In genomic region chr20:48722002-48722731, GRCh38 we compare ENCODE assay signal across 2 cellular contexts.
A peak's percentile ranks its signal among the peaks of the same experiment; 100 is the strongest.
TF ChIP-seq lines count a peak whose summit lies in the region.

No MANE protein-coding gene starts in this region.

TF ChIP-seq in A549, 52 proteins besides CTCF, POLR2A, EP300 and RAD21 (continued from another document):
- TF ChIP-seq, protein P1, sequence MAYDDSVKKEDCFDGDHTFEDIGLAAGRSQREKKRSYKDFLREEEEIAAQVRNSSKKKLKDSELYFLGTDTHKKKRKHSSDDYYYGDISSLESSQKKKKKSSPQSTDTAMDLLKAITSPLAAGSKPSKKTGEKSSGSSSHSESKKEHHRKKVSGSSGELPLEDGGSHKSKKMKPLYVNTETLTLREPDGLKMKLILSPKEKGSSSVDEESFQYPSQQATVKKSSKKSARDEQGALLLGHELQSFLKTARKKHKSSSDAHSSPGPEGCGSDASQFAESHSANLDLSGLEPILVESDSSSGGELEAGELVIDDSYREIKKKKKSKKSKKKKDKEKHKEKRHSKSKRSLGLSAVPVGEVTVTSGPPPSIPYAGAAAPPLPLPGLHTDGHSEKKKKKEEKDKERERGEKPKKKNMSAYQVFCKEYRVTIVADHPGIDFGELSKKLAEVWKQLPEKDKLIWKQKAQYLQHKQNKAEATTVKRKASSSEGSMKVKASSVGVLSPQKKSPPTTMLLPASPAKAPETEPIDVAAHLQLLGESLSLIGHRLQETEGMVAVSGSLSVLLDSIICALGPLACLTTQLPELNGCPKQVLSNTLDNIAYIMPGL (CRISPR knock-in tag; IDR thresholded peaks at IDR 0.05; ENCODE audit: borderline replicate concordance): no peak
- TF ChIP-seq KDM5A (IDR thresholded peaks at IDR 0.05): no peak
- TF ChIP-seq BHLHE40 (IDR thresholded peaks at IDR 0.05; ENCODE audit: low read depth, low read length): no peak
- no peak for TF ChIP-seq ZC3H11A (IDR thresholded peaks at IDR 0.05)

TF ChIP-seq in K562, 482 proteins besides CTCF, POLR2A, EP300 and RAD21 (continued from another document and continues in another):
- TF ChIP-seq SIRT6 (IDR thresholded peaks at IDR 0.05; ENCODE audit: low read depth, low read length) (no peak), POLR2AphosphoS2 (IDR thresholded peaks at IDR 0.05; ENCODE audit: low read length) (no peak), HES1 (IDR thresholded peaks at IDR 0.05; ENCODE audit: low read depth) (peak; percentile 81), SMARCE1 (IDR thresholded peaks at IDR 0.05) (peak; percentile 40; the same call in 1 of the 2 replicates), HCFC1 (IDR thresholded peaks at IDR 0.05; ENCODE audit: low read depth, low read length) (no peak), CEBPG (CRISPR knock-in tag; IDR thresholded peaks at IDR 0.05) (no peak), CEBPG (tag; conservative IDR thresholded peaks at IDR 0.05 in 1 of 2, IDR thresholded peaks at IDR 0.05 in 1 of 2) (peak; percentile 89 to 90), SAFB (IDR thresholded peaks at IDR 0.05; ENCODE audit: borderline replicate concordance, low read depth, low read length) (no peak), KHSRP (IDR thresholded peaks at IDR 0.05) (no peak), MTA3 (IDR thresholded peaks at IDR 0.05; ENCODE audit: borderline replicate concordance) (no peak), NR3C1 (CRISPR knock-in tag; IDR thresholded peaks at IDR 0.05) (no peak), BACH1 (tag; IDR thresholded peaks at IDR 0.05) (peak; percentile 53; the same call in 1 of the 2 replicates), CEBPB (tag; IDR thresholded peaks at IDR 0.05) (peak; percentile 95), ZBTB11 (CRISPR knock-in tag; IDR thresholded peaks at IDR 0.05) (peak in 1 of 3 experiments; percentile 11; a peak in 1 of 6 replicates), TCFL5 (CRISPR knock-in tag; conservative IDR thresholded peaks at IDR 0.05) (no peak), ZNF639 (CRISPR knock-in tag; conservative IDR thresholded peaks at IDR 0.05 in 1 of 2, IDR thresholded peaks at IDR 0.05 in 1 of 2) (peak in 1 of 2 experiments; percentile 46; a peak in 1 of 4 replicates), E2F6 (IDR thresholded peaks at IDR 0.05; ENCODE audit: borderline replicate concordance in 1 of 2, extremely low read depth in 1 of 2, insufficient read depth in 1 of 2, insufficient read length in 1 of 2, low read depth in 1 of 2, low read length in 1 of 2, poor library complexity in 1 of 2, severe bottlenecking in 1 of 2) (no peak), STAG1 (CRISPR knock-in tag; IDR thresholded peaks at IDR 0.05; ENCODE audit: borderline replicate concordance) (no peak), L3MBTL2 (IDR thresholded peaks at IDR 0.05) (0 out of 2 replicates have a peak, but pooled peaks have one; percentile 22), FOXM1 (IDR thresholded peaks at IDR 0.05; ENCODE audit: low read depth) (peak; percentile 57; the same call in 1 of the 2 replicates), FOXM1 (CRISPR knock-in tag; IDR thresholded peaks at IDR 0.05; ENCODE audit: low read depth) (no peak), TBP (optimal IDR thresholded peaks at IDR 0.05; ENCODE audit: low read depth, low read length) (no peak), NFE2 (IDR thresholded peaks at IDR 0.05; ENCODE audit: low read depth) (no peak), HNRNPK (IDR thresholded peaks at IDR 0.05; ENCODE audit: low read depth, low read length, poor library complexity, severe bottlenecking) (no peak), ZNF3 (CRISPR knock-in tag; IDR thresholded peaks at IDR 0.05) (no peak), ESRRA (IDR thresholded peaks at IDR 0.05; ENCODE audit: borderline replicate concordance, low read depth) (no peak), SRSF3 (IDR thresholded peaks at IDR 0.05; ENCODE audit: insufficient read depth, low read length) (no peak)
- TF ChIP-seq, protein P2, sequence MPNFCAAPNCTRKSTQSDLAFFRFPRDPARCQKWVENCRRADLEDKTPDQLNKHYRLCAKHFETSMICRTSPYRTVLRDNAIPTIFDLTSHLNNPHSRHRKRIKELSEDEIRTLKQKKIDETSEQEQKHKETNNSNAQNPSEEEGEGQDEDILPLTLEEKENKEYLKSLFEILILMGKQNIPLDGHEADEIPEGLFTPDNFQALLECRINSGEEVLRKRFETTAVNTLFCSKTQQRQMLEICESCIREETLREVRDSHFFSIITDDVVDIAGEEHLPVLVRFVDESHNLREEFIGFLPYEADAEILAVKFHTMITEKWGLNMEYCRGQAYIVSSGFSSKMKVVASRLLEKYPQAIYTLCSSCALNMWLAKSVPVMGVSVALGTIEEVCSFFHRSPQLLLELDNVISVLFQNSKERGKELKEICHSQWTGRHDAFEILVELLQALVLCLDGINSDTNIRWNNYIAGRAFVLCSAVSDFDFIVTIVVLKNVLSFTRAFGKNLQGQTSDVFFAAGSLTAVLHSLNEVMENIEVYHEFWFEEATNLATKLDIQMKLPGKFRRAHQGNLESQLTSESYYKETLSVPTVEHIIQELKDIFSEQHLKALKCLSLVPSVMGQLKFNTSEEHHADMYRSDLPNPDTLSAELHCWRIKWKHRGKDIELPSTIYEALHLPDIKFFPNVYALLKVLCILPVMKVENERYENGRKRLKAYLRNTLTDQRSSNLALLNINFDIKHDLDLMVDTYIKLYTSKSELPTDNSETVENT (CRISPR knock-in tag; IDR thresholded peaks at IDR 0.05): no peak
- TF ChIP-seq, protein P3, sequence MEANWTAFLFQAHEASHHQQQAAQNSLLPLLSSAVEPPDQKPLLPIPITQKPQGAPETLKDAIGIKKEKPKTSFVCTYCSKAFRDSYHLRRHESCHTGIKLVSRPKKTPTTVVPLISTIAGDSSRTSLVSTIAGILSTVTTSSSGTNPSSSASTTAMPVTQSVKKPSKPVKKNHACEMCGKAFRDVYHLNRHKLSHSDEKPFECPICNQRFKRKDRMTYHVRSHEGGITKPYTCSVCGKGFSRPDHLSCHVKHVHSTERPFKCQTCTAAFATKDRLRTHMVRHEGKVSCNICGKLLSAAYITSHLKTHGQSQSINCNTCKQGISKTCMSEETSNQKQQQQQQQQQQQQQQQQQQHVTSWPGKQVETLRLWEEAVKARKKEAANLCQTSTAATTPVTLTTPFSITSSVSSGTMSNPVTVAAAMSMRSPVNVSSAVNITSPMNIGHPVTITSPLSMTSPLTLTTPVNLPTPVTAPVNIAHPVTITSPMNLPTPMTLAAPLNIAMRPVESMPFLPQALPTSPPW (CRISPR knock-in tag; IDR thresholded peaks at IDR 0.05): 0 out of 2 replicates have a peak, but pooled peaks have one; percentile 17
- TF ChIP-seq, protein P4, sequence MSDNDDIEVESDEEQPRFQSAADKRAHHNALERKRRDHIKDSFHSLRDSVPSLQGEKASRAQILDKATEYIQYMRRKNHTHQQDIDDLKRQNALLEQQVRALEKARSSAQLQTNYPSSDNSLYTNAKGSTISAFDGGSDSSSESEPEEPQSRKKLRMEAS (CRISPR knock-in tag; IDR thresholded peaks at IDR 0.05): no peak
- TF ChIP-seq, protein P5, sequence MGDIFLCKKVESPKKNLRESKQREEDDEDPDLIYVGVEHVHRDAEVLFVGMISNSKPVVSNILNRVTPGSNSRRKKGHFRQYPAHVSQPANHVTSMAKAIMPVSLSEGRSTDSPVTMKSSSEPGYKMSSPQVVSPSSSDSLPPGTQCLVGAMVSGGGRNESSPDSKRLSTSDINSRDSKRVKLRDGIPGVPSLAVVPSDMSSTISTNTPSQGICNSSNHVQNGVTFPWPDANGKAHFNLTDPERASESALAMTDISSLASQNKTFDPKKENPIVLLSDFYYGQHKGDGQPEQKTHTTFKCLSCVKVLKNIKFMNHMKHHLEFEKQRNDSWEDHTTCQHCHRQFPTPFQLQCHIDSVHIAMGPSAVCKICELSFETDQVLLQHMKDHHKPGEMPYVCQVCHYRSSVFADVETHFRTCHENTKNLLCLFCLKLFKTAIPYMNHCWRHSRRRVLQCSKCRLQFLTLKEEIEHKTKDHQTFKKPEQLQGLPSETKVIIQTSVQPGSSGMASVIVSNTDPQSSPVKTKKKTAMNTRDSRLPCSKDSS (IDR thresholded peaks at IDR 0.05; ENCODE audit: low read depth, partially characterized antibody): no peak
- TF ChIP-seq, protein P6, sequence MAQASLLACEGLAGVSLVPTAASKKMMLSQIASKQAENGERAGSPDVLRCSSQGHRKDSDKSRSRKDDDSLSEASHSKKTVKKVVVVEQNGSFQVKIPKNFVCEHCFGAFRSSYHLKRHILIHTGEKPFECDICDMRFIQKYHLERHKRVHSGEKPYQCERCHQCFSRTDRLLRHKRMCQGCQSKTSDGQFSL (CRISPR knock-in tag; IDR thresholded peaks at IDR 0.05): no peak
- TF ChIP-seq, protein P6 (tag; IDR thresholded peaks at IDR 0.05): no peak
